20 cellular contexts compared by ENCODE assay signal in genomic region chr2:119248751-119249150, GRCh38.
"Had no signal": no experiment of that assay in that cellular context is flagged by ENCODE, and none has a peak within 500 bp of the region (broad histone marks: within the 10 kb centered on the region; RNA-seq: fewer than 3 reads in every experiment).

No MANE protein-coding gene starts in this region.

- H3K27me3 ChIP-seq: body of pancreas, dorsolateral prefrontal cortex, esophagus squamous epithelium, gastroesophageal sphincter, left lung, neutrophil, tibial nerve, uterus had no signal

- DNase-seq: activated CD8-positive, alpha-beta memory T cell treated with anti-CD3 and anti-CD28 coated beads for 24 hours; activated CD8-positive, alpha-beta memory T cell treated with anti-CD3 and anti-CD28 coated beads, Interleukin-2, amount 50 U/mL, for 4 hours; activated T-cell treated with anti-CD3 and anti-CD28 coated beads, Interleukin-2, amount 50 U/mL, for 48 hours; body of pancreas; effector memory CD8-positive, alpha-beta T cell; esophagus squamous epithelium; left lung; midbrain; natural killer cell; right cardiac atrium; stimulated activated CD4-positive, alpha-beta T cell treated with anti-CD3 and anti-CD28 coated beads, Interleukin-12 subunit alpha, Interleukin-12 subunit beta, amount 100 ng/mL, for 4 hours; stimulated activated CD4-positive, alpha-beta T cell treated with anti-CD3 and anti-CD28 coated beads, Interleukin-4, amount 100 ng/mL, for 4 hours; T-cell had no signal

- H3K27ac ChIP-seq: body of pancreas, gastroesophageal sphincter, left lung, neutrophil, parathyroid adenoma, tibial nerve, uterus had no signal

- H2AFZ ChIP-seq: parathyroid adenoma had no signal

- H3K9me3 ChIP-seq: body of pancreas, esophagus squamous epithelium, neutrophil, uterus had no signal

- H3K4me3 ChIP-seq: body of pancreas, dorsolateral prefrontal cortex, esophagus squamous epithelium, gastroesophageal sphincter, left lung, lung, tibial nerve, uterus had no signal

- H3K36me3 ChIP-seq: uterus had no signal

- ATAC-seq: body of pancreas; effector memory CD8-positive, alpha-beta T cell; gastroesophageal sphincter; left lung; natural killer cell; right cardiac atrium; T-cell had no signal

- H3K4me1 ChIP-seq: body of pancreas, tibial nerve, uterus had no signal

- H3K9ac ChIP-seq: parathyroid adenoma had no signal
